Comparison of ENCODE assay signal across 22 cellular contexts in genomic region chr11:17605736-17606135, GRCh38. TPM values are rescaled to one million over a fixed set of nuclear protein-coding genes. Genes with fewer than 3 reads are reported as not detected.
DNase-seq lines count a peak whose midpoint lies in the region; ATAC-seq and TF ChIP-seq lines count a peak whose summit lies in the region.
"Had no signal": no experiment of that assay in that cellular context is flagged by ENCODE, and none has a peak within 500 bp of the region (broad histone marks: within the 10 kb centered on the region; RNA-seq: fewer than 3 reads in every experiment).

No MANE protein-coding gene starts in this region.

- no peak overlapping the region for H3K4me3 ChIP-seq in SK-N-SH (ENCODE audit: low read depth in 2 of 2, low read length in 1 of 2)
- H3K4me3 ChIP-seq in BLaER1: no peak overlapping the region
- no peak overlapping the region for H3K4me3 ChIP-seq in H7 (ENCODE audit: insufficient read depth, low read depth, low read length)
- H3K4me3 ChIP-seq in neuronal stem cell (ENCODE audit: low read length in 2 of 2): no peak overlapping the region
- H3K4me3 ChIP-seq: K562, MG63 had no signal

- no peak overlapping the region for H2BK12ac ChIP-seq in neuronal stem cell (ENCODE audit: low read length)

- 40% methylated on average over 1 of the region's 16 CpGs for WGBS in SK-N-SH (ENCODE audit: low lambda C conversion rate)
- WGBS in neuronal stem cell (ENCODE audit: extremely low coverage in 2 of 2, insufficient read length in 2 of 2, insufficient replicate concordance in 1 of 2), 2 donors: no CpG with 5 or more reads among the region's 16 CpGs

- H3K9me3 ChIP-seq in SK-N-SH: no peaks in the 10 kb centered on the region
- no peaks in the 10 kb centered on the region for H3K9me3 ChIP-seq in BLaER1
- no peaks in the 10 kb centered on the region for H3K9me3 ChIP-seq in neuronal stem cell (replicated peaks in 1 of 2; ENCODE audit: control insufficient read depth in 2 of 2, insufficient read depth in 1 of 2, low read depth in 1 of 2, low read length in 2 of 2)
- H3K9me3 ChIP-seq: MG63 had no signal

- POLR2A ChIA-PET in SK-N-SH (lab: Yijun Ruan, JAX): no interaction called here

- H4K8ac ChIP-seq in neuronal stem cell (ENCODE audit: low read depth, low read length): no peak overlapping the region

- ATAC-seq in SK-N-SH treated with all-trans-retinoic acid at 6 μM for 48 hours: no peak
- ATAC-seq: HCT116, HepG2, Panc1 had no signal

- H4K20me1 ChIP-seq in SK-N-SH (ENCODE audit: insufficient read depth) (no peaks in the 10 kb centered on the region), BLaER1 (no peaks in the 10 kb centered on the region)

- TF ChIP-seq CTCF in SK-N-SH (IDR thresholded peaks at IDR 0.05): no peak

- H3K79me2 ChIP-seq in SK-N-SH (ENCODE audit: insufficient read depth): no peaks in the 10 kb centered on the region

- CTCF ChIA-PET in SK-N-SH (lab: Yijun Ruan, JAX): interaction anchor here (0.6 to 17.0 kb wide), 9 partner anchors 9 to 375 kb away, joined by 3 to 271 read pairs (median 3); partner anchors contain the start of gene MYOD1

- H3K9me2 ChIP-seq in SK-N-SH: no peaks in the 10 kb centered on the region

- H3K79me1 ChIP-seq in neuronal stem cell (ENCODE audit: low read depth, low read length): no peaks in the 10 kb centered on the region

- H3K27me3 ChIP-seq in SK-N-SH (ENCODE audit: insufficient read depth) (no peaks in the 10 kb centered on the region), BLaER1 (no peaks in the 10 kb centered on the region), H7 (ENCODE audit: control insufficient read depth, insufficient read depth, low read length) (no peaks in the 10 kb centered on the region), neuronal stem cell (ENCODE audit: control insufficient read depth in 3 of 3, insufficient read depth in 3 of 3, low read depth in 1 of 3, low read length in 3 of 3) (peaks cover 0 to 11% (median 2%) of the 10 kb centered on the region in 3 experiments)
- H3K27me3 ChIP-seq: MG63 had no signal

- no peak overlapping the region for H3K27ac ChIP-seq in SK-N-SH (ENCODE audit: low read depth in 2 of 2, low read length in 1 of 2)
- peak overlapping the region; percentile 50 for H3K27ac ChIP-seq in BLaER1
- H3K27ac ChIP-seq in neuronal stem cell (replicated peaks; ENCODE audit: low read length): no peak overlapping the region
- H3K27ac ChIP-seq: HL-60 had no signal

- no peak overlapping the region for H2BK5ac ChIP-seq in neuronal stem cell (ENCODE audit: low read length)

- H2AFZ ChIP-seq in SK-N-SH (ENCODE audit: low read depth) (no peak overlapping the region), neuronal stem cell (ENCODE audit: low read length) (no peak overlapping the region)

- H2BK15ac ChIP-seq in neuronal stem cell (ENCODE audit: low read length): peak overlapping the region; percentile 20

- no peak overlapping the region for H3K9ac ChIP-seq in SK-N-SH
- no peak overlapping the region for H3K9ac ChIP-seq in BLaER1
- peak overlapping the region; percentile 80 for H3K9ac ChIP-seq in neuronal stem cell (ENCODE audit: low read depth, low read length, poor library complexity)

- peak overlapping the region; percentile 59 for H3K4ac ChIP-seq in neuronal stem cell (ENCODE audit: low read length)

- H3K23ac ChIP-seq in neuronal stem cell (ENCODE audit: low read depth, low read length, poor library complexity): peak overlapping the region; percentile 32

- peak; percentile 64 for DNase-seq in SK-N-SH
- peak; percentile 45 for DNase-seq in H7
- DNase-seq in neuronal stem cell (ENCODE audit: low spot score): no peak
- no peak for DNase-seq in NCI-H446 treated with DMSO at 0.1 percent for 48 hours (lab: John Stamatoyannopoulos, UW)
- DNase-seq in stimulated activated CD4-positive, alpha-beta T cell treated with anti-CD3 and anti-CD28 coated beads, Interleukin-4, amount 100 ng/mL, for 1 hour: no peak
- DNase-seq: DMS79 treated with DMSO at 0.1 percent for 48 hours; GOT3; MG63; NCI-H1436; NCI-H187 treated with DMSO at 0.1 percent for 48 hours; NCI-H2107; NK-92 treated with Interleukin-12 subunit alpha and Interleukin-12 subunit beta, amount 100 ng/mL, for 24 hours had no signal

- no peak overlapping the region for H2BK120ac ChIP-seq in neuronal stem cell (ENCODE audit: low read depth, low read length)

- TF ChIP-seq RAD21 in SK-N-SH (IDR thresholded peaks at IDR 0.05; ENCODE audit: low read length): no peak

- peaks cover 0 to 9% of the 10 kb centered on the region in 2 experiments; a peak in 1 of 4 replicates for H3K4me1 ChIP-seq in SK-N-SH (ENCODE audit: control insufficient read depth in 1 of 2, insufficient read depth in 2 of 2, low read depth in 1 of 2, low read length in 1 of 2)
- peaks cover 77% of the 10 kb centered on the region for H3K4me1 ChIP-seq in BLaER1
- H3K4me1 ChIP-seq in neuronal stem cell (ENCODE audit: control insufficient read depth in 2 of 2, insufficient read depth in 1 of 2, low read depth in 1 of 2, low read length in 2 of 2): peaks cover 0 to 9% of the 10 kb centered on the region in 2 donors

- no peak overlapping the region for H3K14ac ChIP-seq in neuronal stem cell (ENCODE audit: low read length)

- no peaks in the 10 kb centered on the region for H3F3A ChIP-seq in SK-N-SH (replicated peaks; ENCODE audit: insufficient read depth)

- H3K4me2 ChIP-seq in SK-N-SH (no peak overlapping the region), BLaER1 (peak overlapping the region; percentile 83), neuronal stem cell (ENCODE audit: insufficient read depth, low read length, poor library complexity, severe bottlenecking) (no peak overlapping the region)

- no peak overlapping the region for H2AK5ac ChIP-seq in neuronal stem cell (ENCODE audit: low read depth, low read length)

- H3K36me3 ChIP-seq in SK-N-SH (replicated peaks in 1 of 2; ENCODE audit: control insufficient read depth in 1 of 2, insufficient read depth in 2 of 2, low read length in 1 of 2): no peaks in the 10 kb centered on the region
- no peaks in the 10 kb centered on the region for H3K36me3 ChIP-seq in BLaER1
- H3K36me3 ChIP-seq in H7 (replicated peaks; ENCODE audit: control insufficient read depth, insufficient read depth, low read length): no peaks in the 10 kb centered on the region
- no peaks in the 10 kb centered on the region for H3K36me3 ChIP-seq in neuronal stem cell (replicated peaks in 1 of 2; ENCODE audit: control insufficient read depth in 2 of 2, insufficient read depth in 2 of 2, low read length in 2 of 2)
- H3K36me3 ChIP-seq: MG63 had no signal

- H4K91ac ChIP-seq in neuronal stem cell (ENCODE audit: low read depth, low read length, poor library complexity): no peak overlapping the region

- peak overlapping the region; percentile 61 for H3K18ac ChIP-seq in neuronal stem cell (ENCODE audit: low read length)

- no peak for TF ChIP-seq EP300 in SK-N-SH (IDR thresholded peaks at IDR 0.05; ENCODE audit: borderline replicate concordance in 1 of 2, low read depth in 1 of 2, low read length in 1 of 2)

TF ChIP-seq in SK-N-SH, 30 proteins besides CTCF, POLR2A, EP300 and RAD21:
- TF ChIP-seq EZH2phosphoT487 (IDR thresholded peaks at IDR 0.05; ENCODE audit: borderline replicate concordance, low read depth) (no peak), NRF1 (IDR thresholded peaks at IDR 0.05; ENCODE audit: low read depth, low read length) (no peak), RFX5 (IDR thresholded peaks at IDR 0.05; ENCODE audit: low read length) (no peak), GATA2 (CRISPR knock-in tag; IDR thresholded peaks at IDR 0.05) (no peak), SIN3A (IDR thresholded peaks at IDR 0.05; ENCODE audit: borderline replicate concordance, low read depth, low read length) (no peak)

TF ChIP-seq in SK-N-SH treated with all-trans-retinoic acid at 6 μM for 48 hours, 23 proteins besides CTCF, POLR2A, EP300 and RAD21 (continues in another document):
- TF ChIP-seq ZNF8 (CRISPR knock-in tag; IDR thresholded peaks at IDR 0.05) (no peak), ARNTL (CRISPR knock-in tag; IDR thresholded peaks at IDR 0.05; ENCODE audit: borderline replicate concordance, low read depth) (no peak), BACH2 (CRISPR knock-in tag; IDR thresholded peaks at IDR 0.05; ENCODE audit: borderline replicate concordance) (no peak), SNAI2 (CRISPR knock-in tag; IDR thresholded peaks at IDR 0.05) (no peak), ISL1 (CRISPR knock-in tag; IDR thresholded peaks at IDR 0.05) (no peak), TCF4 (CRISPR knock-in tag; IDR thresholded peaks at IDR 0.05; ENCODE audit: borderline replicate concordance) (no peak), POU6F1 (CRISPR knock-in tag; IDR thresholded peaks at IDR 0.05; ENCODE audit: borderline replicate concordance, low read depth) (no peak), RARB (CRISPR knock-in tag; IDR thresholded peaks at IDR 0.05) (no peak), ZNF565 (CRISPR knock-in tag; conservative IDR thresholded peaks at IDR 0.05; ENCODE audit: low read depth) (no peak), ESRRG (CRISPR knock-in tag; IDR thresholded peaks at IDR 0.05) (no peak), GLIS3 (CRISPR knock-in tag; IDR thresholded peaks at IDR 0.05) (no peak)

RNA-seq across cellular contexts. Expression of gene OTOG, which starts 58.7 kb away (rescaled TPM):
- not detected in 2 replicates for polyA plus RNA-seq in SK-N-SH (2012; rRNA removed)
- not detected in 2 replicates for polyA plus RNA-seq in SK-N-SH (2012; cell fraction: cytosol; rRNA removed)
- polyA plus RNA-seq in SK-N-SH (2012; cell fraction: nucleus; rRNA removed): not detected in 2 replicates
- total RNA-seq in H7 (2014; rRNA removed; shearing (Covaris generic)): 0.69 and 1.1 TPM in 2 replicates
- 0.35 TPM for polyA plus RNA-seq in neuronal stem cell (2013, experiment 1 of 2)
- 0.37 TPM for polyA plus RNA-seq in neuronal stem cell (2013, experiment 2 of 2)
- total RNA-seq: HepG2, HT-29, K562, LHCN-M2, NCI-H460 had no signal
- polyA plus RNA-seq: HepG2, K562 had no signal

Comparison
In these comparisons a context has a peak if more than half of its experiments do, and no peak if none do; other contexts are left out.
1. DNase-seq: peak in SK-N-SH (single experiment) and H7 (single experiment); none in neuronal stem cell (single experiment), NCI-H446 treated with DMSO at 0.1 percent for 48 hours (single experiment) and stimulated activated CD4-positive, alpha-beta T cell treated with anti-CD3 and anti-CD28 coated beads, Interleukin-4, amount 100 ng/mL, for 1 hour (single experiment).